19 cellular contexts compared by ENCODE assay signal in the genomic region with DNA sequence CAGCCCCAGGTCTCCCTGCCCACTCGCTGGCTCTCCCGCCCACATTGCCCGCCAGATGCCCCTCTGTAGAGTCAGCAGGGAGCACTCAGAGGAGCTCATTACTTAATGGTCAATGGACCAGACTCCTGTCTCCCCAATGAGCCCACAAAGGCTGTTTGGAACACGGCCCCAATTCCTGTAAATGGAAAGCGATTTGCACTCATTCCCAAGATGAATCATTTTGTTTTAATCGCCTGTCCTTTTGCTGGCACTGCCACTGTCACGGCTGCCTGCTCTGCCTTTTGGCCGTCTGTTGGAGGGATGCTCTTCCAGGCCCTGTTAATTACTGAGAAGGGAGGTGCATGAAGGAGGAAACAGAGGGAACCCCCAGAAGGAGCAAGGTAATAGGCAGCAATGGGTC. TPM values are rescaled to one million over a fixed set of nuclear protein-coding genes. Genes with fewer than 3 reads are reported as not detected.
A peak's percentile ranks its signal among the peaks of the same experiment; 100 is the strongest.
DNase-seq lines count a peak whose midpoint lies in the region; ATAC-seq and TF ChIP-seq lines count a peak whose summit lies in the region.
"Had no signal": no experiment of that assay in that cellular context is flagged by ENCODE, and none has a peak within 500 bp of the region (broad histone marks: within the 10 kb centered on the region; RNA-seq: fewer than 3 reads in every experiment).

No MANE protein-coding gene starts in this region.

- no peak overlapping the region for H3K4me3 Mint-ChIP-seq in neural progenitor cell
- H3K4me3 Mint-ChIP-seq: CD14-positive monocyte had no signal

- H2BK20ac ChIP-seq in IMR-90 (ENCODE audit: low read depth, low read length): no peak overlapping the region

- intact Hi-C loops in IMR-90 (cut with micrococcal nuclease): no loop called here
- intact Hi-C loops in breast epithelium (cut with DNase I; ENCODE audit: low total_unique reads): no loop called here

- H3K4me2 ChIP-seq in IMR-90 (ENCODE audit: low read depth, low read length) (no peak overlapping the region), neural progenitor cell (no peak overlapping the region)

- no peak overlapping the region for H3K56ac ChIP-seq in IMR-90 (ENCODE audit: extremely low read depth, insufficient read depth, low read length)

- peaks cover 23% of the 10 kb centered on the region for H3K27me3 Mint-ChIP-seq in neural progenitor cell (ENCODE audit: insufficient read depth, low read depth)

- H4K8ac ChIP-seq in IMR-90 (ENCODE audit: low read depth in 2 of 2, low read length in 2 of 2): no peak overlapping the region

- no peak overlapping the region for H3K9ac ChIP-seq in IMR-90 (ENCODE audit: low read depth, low read length)
- no peak overlapping the region for H3K9ac ChIP-seq in neural progenitor cell

- in situ Hi-C loops in IMR-90 (cut with MboI; ENCODE audit: low sequenced_read_pairs): no loop called here

- no peak overlapping the region for H3K4ac ChIP-seq in IMR-90 (ENCODE audit: low read depth, low read length)

- TF ChIP-seq POLR2A in IMR-90 (IDR thresholded peaks at IDR 0.05; ENCODE audit: low read depth, low read length) (no peak), breast epithelium (IDR thresholded peaks at IDR 0.05) (no peak)

- H2AFZ ChIP-seq in IMR-90 (replicated peaks; ENCODE audit: low read length, poor library complexity) (no peak overlapping the region), neural progenitor cell (replicated peaks) (no peak overlapping the region)

- no peaks in the 10 kb centered on the region for H3F3A ChIP-seq in neural progenitor cell (ENCODE audit: low read depth)

- no peak overlapping the region for H3K18ac ChIP-seq in IMR-90 (ENCODE audit: low read depth, low read length)

- peak overlapping the region; percentile 39 for H3K27ac Mint-ChIP-seq in neural progenitor cell

- no peaks in the 10 kb centered on the region for H3K79me2 ChIP-seq in neural progenitor cell (ENCODE audit: low read depth)

- no peaks in the 10 kb centered on the region for H3K9me3 Mint-ChIP-seq in neural progenitor cell
- H3K9me3 Mint-ChIP-seq: CD14-positive monocyte had no signal

- no peaks in the 10 kb centered on the region for H3K79me1 ChIP-seq in IMR-90 (ENCODE audit: low read depth in 1 of 2, low read length in 2 of 2)

- POLR2A ChIA-PET in IMR-90 (lab: Charles Lee; ENCODE audit: unreplicated experiment): no interaction called here

- H4K20me1 ChIP-seq in IMR-90 (ENCODE audit: insufficient read depth, low read length) (no peaks in the 10 kb centered on the region), neural progenitor cell (ENCODE audit: low read depth) (no peaks in the 10 kb centered on the region)

- dilution Hi-C loops in IMR-90 (cut with HindIII; ENCODE audit: low sequenced_read_pairs, unreplicated experiment): no loop called here

- H3K9me1 ChIP-seq in IMR-90 (ENCODE audit: insufficient read depth, low read length): peaks cover 7% of the 10 kb centered on the region; the same call in 1 of the 2 replicates

- TF ChIP-seq CTCF in IMR-90 (conservative IDR thresholded peaks at IDR 0.05; ENCODE audit: low read depth, low read length): no peak
- TF ChIP-seq CTCF in neural progenitor cell (IDR thresholded peaks at IDR 0.05): no peak
- TF ChIP-seq CTCF in breast epithelium (IDR thresholded peaks at IDR 0.05): no peak

- H3K14ac ChIP-seq in IMR-90 (replicated peaks; ENCODE audit: low read depth, low read length): no peak overlapping the region

- WGBS in IMR-90 (ENCODE audit: extremely low coverage in 2 of 2, insufficient read length in 1 of 2), 2 experiments: 100% methylated on average over 3 of the region's 8 CpGs; no CpG with 5 or more reads in 1 of the 2 experiments

- peak; percentile 69 for DNase-seq in AG20443 (ENCODE audit: low spot score)
- no peak for DNase-seq in IMR-90
- peak; percentile 50 for DNase-seq in astrocyte of the hippocampus (ENCODE audit: low read depth, low spot score)
- no peak for DNase-seq in neural progenitor cell (ENCODE audit: low spot score)
- no peak for DNase-seq in GM19238 (ENCODE audit: insufficient read length, low spot score)
- no peak for DNase-seq in ecto neural progenitor cell (ENCODE audit: low spot score)
- no peak for DNase-seq in NCI-H2107 treated with DMSO at 0.1 percent for 48 hours (lab: John Stamatoyannopoulos, UW; ENCODE audit: unreplicated experiment)
- no peak for DNase-seq in breast epithelium (ENCODE audit: low spot score in 2 of 2)
- DNase-seq: AML-193, DMS 273 treated with DMSO at 0.1 percent for 48 hours, MM.1S, NCI-H1092 treated with DMSO at 0.1 percent for 48 hours, NCI-H2227 treated with DMSO at 0.1 percent for 48 hours, NCI-H526, OCI-M1, RPMI8226, SIG-M5 had no signal

- no peak overlapping the region for H2BK5ac ChIP-seq in IMR-90 (ENCODE audit: low read depth, low read length, poor library complexity, severe bottlenecking)

- H2AK5ac ChIP-seq in IMR-90 (ENCODE audit: low read depth, low read length): no peak overlapping the region

- TF ChIP-seq RAD21 in IMR-90 (IDR thresholded peaks at IDR 0.05; ENCODE audit: low read length): no peak

- no TSS peak for BruUV-seq in IMR-90 (replicated peaks; lab: Mats Ljungman, UMichigan)

- no peak for ATAC-seq in IMR-90 (ENCODE audit: low read depth)
- ATAC-seq: HepG2 had no signal

- no peaks in the 10 kb centered on the region for H3K36me3 Mint-ChIP-seq in neural progenitor cell
- H3K36me3 Mint-ChIP-seq: CD14-positive monocyte had no signal

- H3K4me1 Mint-ChIP-seq in neural progenitor cell: peaks cover 19% of the 10 kb centered on the region

- no peak overlapping the region for H4K91ac ChIP-seq in IMR-90 (ENCODE audit: insufficient read depth, low read depth, low read length)

- peak overlapping the region; percentile 29 for H2AK9ac ChIP-seq in IMR-90 (replicated peaks; ENCODE audit: low read depth, low read length, poor library complexity)

- no peak overlapping the region for H3K23ac ChIP-seq in IMR-90 (ENCODE audit: low read depth, low read length)

- CTCF ChIA-PET in IMR-90 (lab: Yijun Ruan, JAX): no interaction called here

- no peaks in the 10 kb centered on the region for H3K4me1 ChIP-seq in IMR-90 (ENCODE audit: control insufficient read depth, insufficient read depth, low read length)
- no peaks in the 10 kb centered on the region for H3K4me1 ChIP-seq in neural progenitor cell
- H3K4me1 ChIP-seq in breast epithelium: no peaks in the 10 kb centered on the region

- H3K4me3 ChIP-seq in IMR-90 (ENCODE audit: insufficient read depth, low read depth, low read length): no peak overlapping the region
- no peak overlapping the region for H3K4me3 ChIP-seq in neural progenitor cell
- no peak overlapping the region for H3K4me3 ChIP-seq in breast epithelium

- no peak overlapping the region for H4K5ac ChIP-seq in IMR-90 (ENCODE audit: low read depth, low read length)

- no peak overlapping the region for H2BK15ac ChIP-seq in IMR-90 (ENCODE audit: low read depth, low read length)

- no peaks in the 10 kb centered on the region for H3K9me3 ChIP-seq in IMR-90 (ENCODE audit: control insufficient read depth, insufficient read depth, low read length)
- H3K9me3 ChIP-seq in neural progenitor cell (ENCODE audit: low read depth): no peaks in the 10 kb centered on the region
- H3K9me3 ChIP-seq in breast epithelium: no peaks in the 10 kb centered on the region

- no peaks in the 10 kb centered on the region for H3K27me3 ChIP-seq in IMR-90 (ENCODE audit: control insufficient read depth, insufficient read depth, low read length)
- H3K27me3 ChIP-seq in neural progenitor cell: no peaks in the 10 kb centered on the region
- no peaks in the 10 kb centered on the region for H3K27me3 ChIP-seq in breast epithelium

- H3K36me3 ChIP-seq in IMR-90 (ENCODE audit: control insufficient read depth, insufficient read depth, low read length): no peaks in the 10 kb centered on the region
- no peaks in the 10 kb centered on the region for H3K36me3 ChIP-seq in neural progenitor cell
- H3K36me3 ChIP-seq in breast epithelium: no peaks in the 10 kb centered on the region

- no peak overlapping the region for H2BK120ac ChIP-seq in IMR-90 (ENCODE audit: low read depth, low read length)

- no peak overlapping the region for H3K27ac ChIP-seq in IMR-90 (ENCODE audit: insufficient read depth, low read length)
- H3K27ac ChIP-seq in neural progenitor cell: no peak overlapping the region
- H3K27ac ChIP-seq in breast epithelium: no peak overlapping the region

TF ChIP-seq in IMR-90, 13 proteins besides CTCF, POLR2A, EP300 and RAD21:
- TF ChIP-seq FOS (IDR thresholded peaks at IDR 0.05; ENCODE audit: low read depth, low read length) (no peak), RFX5 (IDR thresholded peaks at IDR 0.05; ENCODE audit: low read depth, low read length) (no peak), SMC3 (IDR thresholded peaks at IDR 0.05; ENCODE audit: low read depth, low read length) (no peak), MAFK (IDR thresholded peaks at IDR 0.05; ENCODE audit: low read depth, low read length) (no peak), CHD1 (IDR thresholded peaks at IDR 0.05; ENCODE audit: low read depth, low read length) (no peak), MAZ (IDR thresholded peaks at IDR 0.05; ENCODE audit: borderline replicate concordance, low read depth, low read length) (no peak), MXI1 (IDR thresholded peaks at IDR 0.05; ENCODE audit: borderline replicate concordance, low read depth, low read length) (no peak), NFE2L2 (IDR thresholded peaks at IDR 0.05; ENCODE audit: low read depth, low read length) (no peak)
- TF ChIP-seq, protein P1, sequence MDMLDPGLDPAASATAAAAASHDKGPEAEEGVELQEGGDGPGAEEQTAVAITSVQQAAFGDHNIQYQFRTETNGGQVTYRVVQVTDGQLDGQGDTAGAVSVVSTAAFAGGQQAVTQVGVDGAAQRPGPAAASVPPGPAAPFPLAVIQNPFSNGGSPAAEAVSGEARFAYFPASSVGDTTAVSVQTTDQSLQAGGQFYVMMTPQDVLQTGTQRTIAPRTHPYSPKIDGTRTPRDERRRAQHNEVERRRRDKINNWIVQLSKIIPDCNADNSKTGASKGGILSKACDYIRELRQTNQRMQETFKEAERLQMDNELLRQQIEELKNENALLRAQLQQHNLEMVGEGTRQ (IDR thresholded peaks at IDR 0.05; ENCODE audit: low read depth, low read length): no peak

RNA-seq across cellular contexts. Expression of a gene that starts 44.8 kb away (rescaled TPM):
- total RNA-seq in IMR-90 (2012; rRNA removed) (290 and 311 TPM in 2 replicates), neural progenitor cell (ENCODE audit: low replicate concordance) (39.6 and 39.8 TPM in 2 replicates), breast epithelium (10 to 100 TPM; 55.7 to 97.1 (median 59.1) TPM)
- 172 TPM in 2 replicates for polyA plus RNA-seq in IMR-90 (2012; rRNA removed)
- 65.5 and 87.1 TPM in 2 replicates for polyA plus RNA-seq in IMR-90 (2012; cell fraction: cytosol; rRNA removed)
- polyA plus RNA-seq in IMR-90 (2012; cell fraction: nucleus; rRNA removed; ENCODE audit: low replicate concordance): 90.6 and 259 TPM in 2 replicates

Comparison
In these comparisons a context has a peak if more than half of its experiments do, and no peak if none do; other contexts are left out.
1. DNase-seq: peak in AG20443 (single experiment) and astrocyte of the hippocampus (single experiment); none in IMR-90 (single experiment), neural progenitor cell (single experiment), GM19238 (single experiment), ecto neural progenitor cell (single experiment), NCI-H2107 treated with DMSO at 0.1 percent for 48 hours (single experiment) and breast epithelium (0 of 2).